Comparison of ENCODE assay signal across 24 cellular contexts in genomic region chr5:54717870-54718269, GRCh38.
DNase-seq lines count a peak whose midpoint lies in the region; ATAC-seq, FAIRE-seq and TF ChIP-seq lines count a peak whose summit lies in the region.
"Had no signal": no experiment of that assay in that cellular context is flagged by ENCODE, and none has a peak within 500 bp of the region (broad histone marks: within the 10 kb centered on the region; RNA-seq: fewer than 3 reads in every experiment).

No MANE protein-coding gene starts in this region.

- TF ChIP-seq CTCF in OCI-LY3 (IDR thresholded peaks at IDR 0.05; ENCODE audit: low read depth, low read length), result no peak
- no peak for TF ChIP-seq CTCF in astrocyte (IDR thresholded peaks at IDR 0.05; ENCODE audit: insufficient read depth, low read depth, low read length)
- no peak for TF ChIP-seq CTCF in omental fat pad (IDR thresholded peaks at IDR 0.05)

- H3K9me3 Mint-ChIP-seq in astrocyte (ENCODE audit: unreplicated experiment), result peaks cover 5% of the 10 kb centered on the region

- FAIRE-seq in astrocyte (lab: Jason Lieb, UNC), result peak; percentile 23
- FAIRE-seq: kidney, TTC549 had no signal

- H3K27ac ChIP-seq in OCI-LY3 (ENCODE audit: low read length) (peak overlapping the region; percentile 98), astrocyte (ENCODE audit: low read depth, low read length) (no peak overlapping the region)
- H3K27ac ChIP-seq: GM23248, psoas muscle, spleen had no signal

- no peak for ATAC-seq in omental fat pad (ENCODE audit: low FRiP score)
- ATAC-seq: Panc1, SK-N-SH treated with all-trans-retinoic acid at 6 μM for 48 hours had no signal

- peaks cover 3% of the 10 kb centered on the region for H3K36me3 ChIP-seq in OCI-LY3 (replicated peaks; ENCODE audit: low read depth, low read length)
- no peaks in the 10 kb centered on the region for H3K36me3 ChIP-seq in astrocyte (ENCODE audit: insufficient read depth, low read length)
- H3K36me3 ChIP-seq: spleen, tibial artery had no signal

- H3K79me2 ChIP-seq in OCI-LY3 (ENCODE audit: low read length) (no peaks in the 10 kb centered on the region), astrocyte (ENCODE audit: insufficient read depth, low read length) (no peaks in the 10 kb centered on the region)

- H3K27me3 ChIP-seq in OCI-LY3 (ENCODE audit: low read depth, low read length) (no peaks in the 10 kb centered on the region), astrocyte (ENCODE audit: insufficient read depth, low read length) (no peaks in the 10 kb centered on the region)
- H3K27me3 ChIP-seq: tibial artery had no signal

- 0 out of 2 replicates have a peak, but pooled peaks cover 4% of the 10 kb centered on the region for H3K9me3 ChIP-seq in OCI-LY3 (ENCODE audit: insufficient read depth, low read length)
- H3K9me3 ChIP-seq in astrocyte (ENCODE audit: insufficient read depth, low read depth, low read length), result no peaks in the 10 kb centered on the region
- H3K9me3 ChIP-seq: psoas muscle, tibial artery had no signal

- no peak overlapping the region for H3K27ac Mint-ChIP-seq in astrocyte (ENCODE audit: unreplicated experiment)
- H3K27ac Mint-ChIP-seq: endodermal cell had no signal

- H3K4me1 ChIP-seq in OCI-LY3 (ENCODE audit: low read length) (peaks cover 39% of the 10 kb centered on the region), astrocyte (ENCODE audit: insufficient read depth, low read length) (peaks cover 22% of the 10 kb centered on the region)
- H3K4me1 ChIP-seq: psoas muscle had no signal

- H3K4me1 Mint-ChIP-seq in astrocyte (ENCODE audit: low read depth, unreplicated experiment), result peaks cover 21% of the 10 kb centered on the region

- H3K4me2 ChIP-seq in OCI-LY3 (ENCODE audit: low read length) (peak overlapping the region; percentile 75), astrocyte (ENCODE audit: low read length) (no peak overlapping the region)

- H4K20me1 ChIP-seq in OCI-LY3 (ENCODE audit: insufficient read depth, low read length) (no peaks in the 10 kb centered on the region), astrocyte (ENCODE audit: insufficient read depth, low read length) (no peaks in the 10 kb centered on the region)

- H3K4me3 Mint-ChIP-seq in astrocyte (ENCODE audit: unreplicated experiment), result no peak overlapping the region
- H3K4me3 Mint-ChIP-seq: endodermal cell, nephron had no signal

- H3K9ac ChIP-seq in OCI-LY3 (ENCODE audit: low read length), result peak overlapping the region; percentile 64
- no peak overlapping the region for H3K9ac ChIP-seq in astrocyte (ENCODE audit: low read length)
- H3K9ac ChIP-seq: GM23248 had no signal

- H3K36me3 Mint-ChIP-seq in astrocyte (ENCODE audit: low read depth, unreplicated experiment), result peaks cover 3% of the 10 kb centered on the region

- H3K4me3 ChIP-seq in OCI-LY3 (ENCODE audit: low read length), result peak overlapping the region; percentile 63
- no peak overlapping the region for H3K4me3 ChIP-seq in astrocyte (ENCODE audit: insufficient read depth, low read depth, low read length)
- H3K4me3 ChIP-seq: GM23248, psoas muscle, spleen, tibial artery had no signal

- H2AFZ ChIP-seq in OCI-LY3 (ENCODE audit: low read depth, low read length) (no peak overlapping the region), astrocyte (ENCODE audit: low read depth, low read length) (no peak overlapping the region)

- peak; percentile 10 for DNase-seq in stimulated activated naive CD4-positive, alpha-beta T cell treated with Interleukin-2 at 50 U/mL for 16 hours (lab: John Stamatoyannopoulos, UW)
- no peak for DNase-seq in stimulated activated naive CD4-positive, alpha-beta T cell (lab: John Stamatoyannopoulos, UW)
- DNase-seq in astrocyte (ENCODE audit: low read depth) (no peak), COLO668 (lab: John Stamatoyannopoulos, UW; ENCODE audit: unreplicated experiment) (no peak), omental fat pad (ENCODE audit: low spot score) (no peak), globus pallidus (ENCODE audit: low spot score) (no peak)
- DNase-seq: activated CD8-positive, alpha-beta memory T cell treated with anti-CD3 and anti-CD28 coated beads, Interleukin-2, amount 50 U/mL, for 4 hours; amniotic stem cell; cerebellar nuclear complex; endodermal cell; GM23248; hippocampal formation; KBM-7; kidney; mesenchymal stem cell; NCI-H1048; spleen had no signal

- no peaks in the 10 kb centered on the region for H3K27me3 Mint-ChIP-seq in astrocyte (ENCODE audit: low read depth, unreplicated experiment)
